Comparison of ENCODE assay signal across 1 cellular context in the genomic region with DNA sequence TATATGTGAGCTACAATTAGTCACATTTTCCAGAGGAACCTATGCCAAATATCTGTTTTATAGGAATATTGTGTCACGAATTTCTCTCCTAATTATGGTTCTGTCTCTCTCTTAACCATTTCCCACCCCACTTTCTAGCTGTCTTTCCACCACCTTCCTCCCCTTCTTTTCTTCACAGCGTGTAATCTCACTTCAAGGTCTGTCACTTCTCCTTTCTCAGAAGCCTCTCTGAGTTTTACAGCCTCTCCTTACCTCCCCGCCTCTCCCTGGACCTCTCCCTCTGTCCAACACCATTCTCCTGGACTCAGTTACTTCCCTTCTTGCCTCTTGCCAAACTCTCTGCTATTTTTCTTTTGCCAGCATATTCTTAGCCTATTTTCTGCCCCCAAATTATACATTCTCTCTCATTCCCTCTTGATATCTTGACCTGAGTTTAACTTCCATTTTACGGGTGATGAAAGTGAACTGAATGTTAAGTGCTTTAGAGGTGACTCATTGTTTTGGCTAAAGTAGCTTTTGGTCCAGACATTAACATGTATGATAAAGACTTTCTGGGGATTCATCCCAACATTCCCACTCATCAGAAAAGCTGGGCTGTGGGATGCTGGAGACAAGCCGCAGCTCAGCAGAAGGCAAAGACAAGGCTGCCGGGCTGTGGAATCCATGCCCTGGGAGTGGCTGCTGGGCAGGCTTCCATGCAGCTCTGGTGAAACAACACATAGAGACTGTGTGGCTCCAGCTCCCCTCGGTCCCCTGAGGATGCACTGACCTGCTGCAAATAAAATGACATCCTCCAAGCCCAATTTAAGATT.
TF ChIP-seq lines count a peak whose summit lies in the region.

No MANE protein-coding gene starts in this region.

TF ChIP-seq in H1, 55 proteins besides CTCF, POLR2A, EP300 and RAD21:
- TF ChIP-seq TBP (IDR thresholded peaks at IDR 0.05; ENCODE audit: low read depth, low read length) = no peak
- TF ChIP-seq POU5F1 (IDR thresholded peaks at IDR 0.05; ENCODE audit: low read depth, low read length) = no peak
- TF ChIP-seq CBX8 (IDR thresholded peaks at IDR 0.05; ENCODE audit: borderline replicate concordance, low read depth, low read length) = no peak
- no peak for TF ChIP-seq ASH2L (IDR thresholded peaks at IDR 0.05; ENCODE audit: low read length)
- no peak for TF ChIP-seq SIX5 (IDR thresholded peaks at IDR 0.05; ENCODE audit: low read depth, low read length)
- TF ChIP-seq NANOG (IDR thresholded peaks at IDR 0.05; ENCODE audit: insufficient read depth, low read depth, low read length, poor library complexity, severe bottlenecking) = no peak
- no peak for TF ChIP-seq TCF12 (IDR thresholded peaks at IDR 0.05; ENCODE audit: low read depth, low read length)
- TF ChIP-seq ZNF274 (IDR thresholded peaks at IDR 0.05; ENCODE audit: borderline replicate concordance, extremely low read depth, low read length) = no peak
- TF ChIP-seq, protein P1, sequence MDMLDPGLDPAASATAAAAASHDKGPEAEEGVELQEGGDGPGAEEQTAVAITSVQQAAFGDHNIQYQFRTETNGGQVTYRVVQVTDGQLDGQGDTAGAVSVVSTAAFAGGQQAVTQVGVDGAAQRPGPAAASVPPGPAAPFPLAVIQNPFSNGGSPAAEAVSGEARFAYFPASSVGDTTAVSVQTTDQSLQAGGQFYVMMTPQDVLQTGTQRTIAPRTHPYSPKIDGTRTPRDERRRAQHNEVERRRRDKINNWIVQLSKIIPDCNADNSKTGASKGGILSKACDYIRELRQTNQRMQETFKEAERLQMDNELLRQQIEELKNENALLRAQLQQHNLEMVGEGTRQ (IDR thresholded peaks at IDR 0.05; ENCODE audit: low read length) = no peak
- no peak for TF ChIP-seq JUN (IDR thresholded peaks at IDR 0.05; ENCODE audit: low read depth, low read length)
